1 cellular context compared by ENCODE assay signal in genomic region chr9:136734837-136735496, GRCh38.
TF ChIP-seq lines count a peak whose summit lies in the region.

No MANE protein-coding gene starts in this region.

TF ChIP-seq in K562, 482 proteins besides CTCF, POLR2A, EP300 and RAD21:
- TF ChIP-seq NFE2 (IDR thresholded peaks at IDR 0.05; ENCODE audit: low read depth) (0 out of 2 replicates have a peak, but pooled peaks have one; percentile 32), ZNF212 (CRISPR knock-in tag; IDR thresholded peaks at IDR 0.05) (no peak), MAFK (IDR thresholded peaks at IDR 0.05; ENCODE audit: low read length) (0 out of 2 replicates have a peak, but pooled peaks have one; percentile 14), MBD1 (CRISPR knock-in tag; IDR thresholded peaks at IDR 0.05) (no peak), ERF (CRISPR knock-in tag; IDR thresholded peaks at IDR 0.05) (no peak), ZNF740 (CRISPR knock-in tag; IDR thresholded peaks at IDR 0.05) (0 out of 2 replicates have a peak, but pooled peaks have one; percentile 38), ZNF740 (tag; IDR thresholded peaks at IDR 0.05) (no peak), ZNF316 (IDR thresholded peaks at IDR 0.05) (peak; percentile 21; the same call in 1 of the 2 replicates), U2AF1 (optimal IDR thresholded peaks at IDR 0.05; ENCODE audit: low read depth, low read length) (no peak), FOSL1 (tag; conservative IDR thresholded peaks at IDR 0.05) (0 out of 2 replicates have a peak, but pooled peaks have one; percentile 26), PRDM10 (IDR thresholded peaks at IDR 0.05; ENCODE audit: partially characterized antibody) (peak; percentile 72)
- TF ChIP-seq, protein P1, sequence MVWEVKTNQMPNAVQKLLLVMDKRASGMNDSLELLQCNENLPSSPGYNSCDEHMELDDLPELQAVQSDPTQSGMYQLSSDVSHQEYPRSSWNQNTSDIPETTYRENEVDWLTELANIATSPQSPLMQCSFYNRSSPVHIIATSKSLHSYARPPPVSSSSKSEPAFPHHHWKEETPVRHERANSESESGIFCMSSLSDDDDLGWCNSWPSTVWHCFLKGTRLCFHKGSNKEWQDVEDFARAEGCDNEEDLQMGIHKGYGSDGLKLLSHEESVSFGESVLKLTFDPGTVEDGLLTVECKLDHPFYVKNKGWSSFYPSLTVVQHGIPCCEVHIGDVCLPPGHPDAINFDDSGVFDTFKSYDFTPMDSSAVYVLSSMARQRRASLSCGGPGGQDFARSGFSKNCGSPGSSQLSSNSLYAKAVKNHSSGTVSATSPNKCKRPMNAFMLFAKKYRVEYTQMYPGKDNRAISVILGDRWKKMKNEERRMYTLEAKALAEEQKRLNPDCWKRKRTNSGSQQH (CRISPR knock-in tag; IDR thresholded peaks at IDR 0.05): no peak
